ENCODE assay signal across 8 cellular contexts in the genomic region with DNA sequence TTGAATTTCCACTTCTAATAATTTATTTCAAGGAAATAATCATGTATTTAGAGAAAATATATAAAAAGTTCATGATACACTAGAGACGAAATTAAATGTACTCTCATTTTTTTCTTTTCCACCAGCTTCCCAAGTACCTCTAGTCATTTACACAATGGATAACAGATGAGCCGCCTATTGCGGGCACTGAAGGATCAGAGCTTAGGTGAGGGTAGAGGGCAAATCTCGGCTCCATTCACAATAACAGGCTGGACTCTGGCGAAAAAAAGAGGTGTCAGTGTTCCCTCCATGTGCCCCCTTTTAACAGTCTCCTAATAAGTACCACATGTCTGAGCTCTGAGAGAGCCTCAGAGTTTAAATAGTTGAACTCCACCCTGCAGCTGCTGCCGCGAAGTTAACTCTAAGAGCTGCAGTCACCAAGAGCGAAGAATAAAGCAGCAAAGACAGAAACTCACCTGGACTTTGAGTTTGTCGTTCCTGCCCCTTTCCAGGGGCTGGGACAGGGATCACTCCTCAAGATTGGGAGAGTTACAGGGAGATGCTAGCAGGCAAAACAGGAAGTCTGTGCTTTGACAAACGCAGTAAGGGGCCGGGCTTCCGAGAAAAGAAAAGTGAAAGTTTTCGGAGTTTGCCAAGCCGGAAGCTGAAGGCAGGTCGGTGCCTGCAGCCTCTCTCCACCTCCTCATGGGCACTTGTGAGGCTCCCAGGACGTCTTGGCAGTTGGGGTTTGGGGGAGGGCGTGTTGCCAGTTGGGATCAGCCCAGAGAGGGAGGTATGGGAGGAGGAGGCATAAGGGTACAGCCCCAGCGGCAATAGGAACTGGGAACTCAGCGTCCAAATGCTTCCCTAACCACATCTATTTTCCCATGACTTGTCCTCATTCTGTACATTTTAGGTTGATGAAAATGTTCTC. TPM values are rescaled to one million over a fixed set of nuclear protein-coding genes. Genes with fewer than 3 reads are reported as not detected.
DNase-seq lines count a peak whose midpoint lies in the region; ATAC-seq lines count a peak whose summit lies in the region.

TSS of gene SP110 (minus strand) at position 566 of the 913 bp plus-strand sequence. CDS start 3,057 bp downstream, outside the sequence.

- peak within 1 kb of the TSS; percentile 54 for H2BK120ac ChIP-seq in mesenchymal stem cell (ENCODE audit: low read depth, low read length)

- H3K4ac ChIP-seq in mesenchymal stem cell (ENCODE audit: low read depth in 1 of 2, low read length in 2 of 2) = peak within 1 kb of the TSS in 1 of 2 experiments; percentile 86

- H2BK12ac ChIP-seq in mesenchymal stem cell (ENCODE audit: low read length in 2 of 2) = peak within 1 kb of the TSS in 1 of 2 experiments; percentile 58

- H3K4me3 ChIP-seq in mesenchymal stem cell (ENCODE audit: insufficient read depth in 1 of 2, low read depth in 1 of 2, low read length in 2 of 2) = peak within 1 kb of the TSS; percentile 56 to 87

- peaks cover 5% of the 10 kb centered on the region for H3K79me1 ChIP-seq in mesenchymal stem cell (replicated peaks; ENCODE audit: low read length, poor library complexity, severe bottlenecking)

- H3K27me3 ChIP-seq in mesenchymal stem cell (ENCODE audit: control insufficient read depth in 1 of 2, insufficient read depth in 1 of 2, low read length in 2 of 2) = no peaks in the 10 kb centered on the region

- H2AK5ac ChIP-seq in mesenchymal stem cell (ENCODE audit: low read length, severe bottlenecking) = peak within 1 kb of the TSS; percentile 68

- peak within 1 kb of the TSS; percentile 92 for H3K9ac ChIP-seq in mesenchymal stem cell (ENCODE audit: low read length)

- H3K36me3 Mint-ChIP-seq in effector memory CD8-positive, alpha-beta T cell (ENCODE audit: insufficient read depth) = peaks cover 18% of the 10 kb centered on the region

- H3K27ac ChIP-seq in mesenchymal stem cell (ENCODE audit: low read length, poor library complexity, severe bottlenecking) = peak within 1 kb of the TSS; percentile 71

- no peak within 1 kb of the TSS for H2AFZ ChIP-seq in mesenchymal stem cell (ENCODE audit: low read depth, low read length)

- peak within 1 kb of the TSS; percentile 90 for H4K8ac ChIP-seq in mesenchymal stem cell (ENCODE audit: low read length)

- H3K23ac ChIP-seq in mesenchymal stem cell (ENCODE audit: low read length in 2 of 2) = no peak within 1 kb of the TSS

- WGBS in mesenchymal stem cell = 21% methylated on average over 14 of the region's 19 CpGs

- H4K91ac ChIP-seq in mesenchymal stem cell (ENCODE audit: low read length) = peak within 1 kb of the TSS; percentile 57

- H3K4me1 ChIP-seq in mesenchymal stem cell (ENCODE audit: control insufficient read depth, insufficient read depth, low read depth, low read length) = peaks cover 5% of the 10 kb centered on the region

- H3K27ac Mint-ChIP-seq in effector memory CD8-positive, alpha-beta T cell = peak within 1 kb of the TSS; percentile 97 to 99

- H3K14ac ChIP-seq in mesenchymal stem cell (ENCODE audit: low read length in 2 of 2) = no peak within 1 kb of the TSS

- DNase-seq in NCI-H1105 treated with DMSO at 0.1 percent for 48 hours (lab: John Stamatoyannopoulos, UW) (peak; percentile 37), NCI-H1105 (lab: John Stamatoyannopoulos, UW) (no peak), NCI-H510A treated with DMSO at 0.1 percent for 48 hours (lab: John Stamatoyannopoulos, UW) (peak; percentile 87), mesenchymal stem cell (peak; percentile 86)
- peak; percentile 21 to 62 for DNase-seq in activated CD8-positive, alpha-beta memory T cell treated with anti-CD3 and anti-CD28 coated beads for 1 hour (ENCODE audit: extremely low read depth in 1 of 2, low read depth in 1 of 2)
- peak; percentile 67 to 70 (median 70) for DNase-seq in effector memory CD8-positive, alpha-beta T cell
- peak; percentile 65 for DNase-seq in stimulated activated CD8-positive, alpha-beta memory T cell treated with anti-CD3 and anti-CD28 coated beads, Interleukin-12 subunit alpha, Interleukin-12 subunit beta, amount 100 ng/mL, for 4 hours (ENCODE audit: low read depth)

- H3K4me2 ChIP-seq in mesenchymal stem cell (ENCODE audit: low read length, poor library complexity, severe bottlenecking) = peak within 1 kb of the TSS; percentile 75

- no peaks in the 10 kb centered on the region for H3K27me3 Mint-ChIP-seq in effector memory CD8-positive, alpha-beta T cell

- peak within 1 kb of the TSS; percentile 97 to 100 for H3K4me3 Mint-ChIP-seq in effector memory CD8-positive, alpha-beta T cell

- peaks cover 4 to 21% of the 10 kb centered on the region in 2 experiments for H3K36me3 ChIP-seq in mesenchymal stem cell (ENCODE audit: control insufficient read depth in 1 of 2, insufficient read depth in 2 of 2, low read depth in 1 of 2, low read length in 2 of 2)

- H2BK5ac ChIP-seq in mesenchymal stem cell (ENCODE audit: low read depth, low read length, poor library complexity, severe bottlenecking) = no peak within 1 kb of the TSS

- peak within 1 kb of the TSS; percentile 76 to 97 for H3K18ac ChIP-seq in mesenchymal stem cell (ENCODE audit: low read depth in 1 of 2, low read length in 2 of 2)

- H3K9me3 Mint-ChIP-seq in effector memory CD8-positive, alpha-beta T cell = no peaks in the 10 kb centered on the region

- peaks cover 39 to 65% of the 10 kb centered on the region in 2 donors for H3K4me1 Mint-ChIP-seq in effector memory CD8-positive, alpha-beta T cell (ENCODE audit: low read depth in 2 of 2)

- H2BK15ac ChIP-seq in mesenchymal stem cell (ENCODE audit: low read depth, poor library complexity, severe bottlenecking) = peak within 1 kb of the TSS; percentile 74

- peak; percentile 86 for ATAC-seq in HG02884 (IDR thresholded peaks at IDR 0.05; ENCODE audit: unreplicated experiment)
- peak; percentile 96 for ATAC-seq in effector memory CD8-positive, alpha-beta T cell (replicated peaks)

- no peaks in the 10 kb centered on the region for H3K9me3 ChIP-seq in mesenchymal stem cell (ENCODE audit: control insufficient read depth, low read length)

RNA-seq across cellular contexts. Expression of gene SP110, which starts in this region (rescaled TPM):
- polyA plus RNA-seq in mesenchymal stem cell (2013, experiment 1 of 2) = 33.3 TPM
- polyA plus RNA-seq in mesenchymal stem cell (2013, experiment 2 of 2) = 32.2 TPM
